ENCODE assay signal across 1 cellular context in genomic region chr19:48635966-48636858, GRCh38.
A peak's percentile ranks its signal among the peaks of the same experiment; 100 is the strongest.
TF ChIP-seq lines count a peak whose summit lies in the region.

No MANE protein-coding gene starts in this region.

TF ChIP-seq in K562, 482 proteins besides CTCF, POLR2A, EP300 and RAD21 (continued from another document):
- no peak for TF ChIP-seq CUX1 (CRISPR knock-in tag; IDR thresholded peaks at IDR 0.05)
- peak; percentile 24 for TF ChIP-seq PRDM10 (IDR thresholded peaks at IDR 0.05; ENCODE audit: partially characterized antibody)
- no peak for TF ChIP-seq CREB3 (tag; conservative IDR thresholded peaks at IDR 0.05; ENCODE audit: low read depth)
- TF ChIP-seq BCOR (IDR thresholded peaks at IDR 0.05) = 0 out of 2 replicates have a peak, but pooled peaks have one; percentile 20
- no peak for TF ChIP-seq NR4A1 (CRISPR knock-in tag; IDR thresholded peaks at IDR 0.05)
- TF ChIP-seq NR4A1 (tag; IDR thresholded peaks at IDR 0.05) = no peak
- TF ChIP-seq CHD1 (IDR thresholded peaks at IDR 0.05; ENCODE audit: low read length) = peak; percentile 1
- no peak for TF ChIP-seq MYNN (IDR thresholded peaks at IDR 0.05)
- TF ChIP-seq MYNN (CRISPR knock-in tag; IDR thresholded peaks at IDR 0.05) = no peak
- no peak for TF ChIP-seq HES1 (IDR thresholded peaks at IDR 0.05; ENCODE audit: low read depth)
- TF ChIP-seq PTBP1 (IDR thresholded peaks at IDR 0.05; ENCODE audit: low read depth, low read length) = no peak
- no peak for TF ChIP-seq NFIC (IDR thresholded peaks at IDR 0.05)
- TF ChIP-seq ZFP1 (CRISPR knock-in tag; IDR thresholded peaks at IDR 0.05) = no peak
- peak; percentile 70 for TF ChIP-seq ZNF512 (tag; IDR thresholded peaks at IDR 0.05)
- no peak for TF ChIP-seq MIER1 (IDR thresholded peaks at IDR 0.05; ENCODE audit: low read depth)
